In the genomic region with DNA sequence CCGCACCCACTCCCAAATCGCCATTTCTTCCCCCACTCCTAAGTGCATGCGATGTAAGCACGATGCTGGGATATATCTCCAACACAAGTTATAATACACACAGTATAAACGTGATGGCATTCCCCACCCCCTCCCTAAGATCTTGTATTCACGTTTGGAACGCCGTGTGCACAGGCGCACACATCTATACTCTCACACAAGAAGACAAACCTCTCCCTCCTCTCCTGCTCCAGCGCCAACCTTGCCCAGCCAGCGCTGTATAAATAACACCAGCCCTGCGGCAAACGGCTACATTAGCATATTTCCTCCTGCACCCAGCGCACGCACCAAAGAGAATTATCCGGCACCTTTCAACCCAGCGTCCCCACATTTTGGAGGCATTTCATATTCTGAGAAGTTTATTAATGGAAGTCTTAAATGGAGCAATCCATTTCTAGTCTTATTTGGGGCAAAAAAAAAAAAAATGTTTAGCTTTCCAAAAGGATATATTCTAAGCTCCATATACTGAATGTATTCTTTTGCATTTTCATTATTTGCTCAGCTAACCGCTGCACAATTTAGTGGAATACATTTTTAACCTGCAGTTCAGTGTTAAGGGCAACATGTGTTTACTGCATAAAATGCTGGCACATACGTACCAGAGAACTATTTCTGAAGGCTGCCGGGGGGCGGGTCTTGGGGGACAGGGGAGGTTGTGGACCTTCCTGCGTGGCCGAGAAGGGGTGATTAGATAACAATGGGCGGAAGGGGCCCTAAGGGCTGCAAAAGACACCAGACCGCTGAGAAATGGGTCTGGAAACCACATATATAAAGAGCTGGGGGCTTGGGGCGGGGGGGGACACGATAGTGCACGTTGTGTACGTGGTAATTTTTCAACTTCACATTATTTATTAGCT, we compare ENCODE assay signal across 8 cellular contexts. TPM values are rescaled to one million over a fixed set of nuclear protein-coding genes. Genes with fewer than 3 reads are reported as not detected.
DNase-seq lines count a peak whose midpoint lies in the region; ATAC-seq, FAIRE-seq and TF ChIP-seq lines count a peak whose summit lies in the region.

No MANE protein-coding gene starts in this region.

- TF ChIP-seq CTCF in heart right ventricle (IDR thresholded peaks at IDR 0.05) (no peak), pancreas (IDR thresholded peaks at IDR 0.05) (no peak), GM13976 (IDR thresholded peaks at IDR 0.05; ENCODE audit: borderline replicate concordance, control extremely low read depth, extremely low read depth, insufficient read depth, missing control alignments) (no peak)

- FAIRE-seq in pancreas (lab: Jason Lieb, UNC): no peak

- 11 to 15% methylated on average over 29 of the region's 29 CpGs for WGBS in heart right ventricle, 2 donors
- WGBS in pancreas, 2 donors: 23 to 25% methylated on average over 28 to 29 of the region's 29 CpGs

- DNase-seq in EL (peak; percentile 20), NCI-H2107 treated with DMSO at 0.1 percent for 48 hours (lab: John Stamatoyannopoulos, UW; ENCODE audit: unreplicated experiment) (peak; percentile 47), heart right ventricle (peak; percentile 7 to 26), pancreas (peak; percentile 54 to 73 (median 56)), GM13976 (ENCODE audit: low spot score) (no peak)
- peak; percentile 4 for DNase-seq in activated naive CD8-positive, alpha-beta T cell treated with anti-CD3 and anti-CD28 coated beads for 36 hours

- peaks cover 10% of the 10 kb centered on the region for H3K4me1 Mint-ChIP-seq in activated naive CD8-positive, alpha-beta T cell treated with anti-CD3 and anti-CD28 coated beads for 36 hours

- H3K27ac ChIP-seq in heart right ventricle (peak overlapping the region in 9 of 10 donors; percentile 25 to 67 (median 51)), pancreas (peak overlapping the region in 1 of 4 donors; percentile 46)

- peak overlapping the region; percentile 66 for H3K4me3 Mint-ChIP-seq in activated naive CD8-positive, alpha-beta T cell treated with anti-CD3 and anti-CD28 coated beads for 36 hours

- peaks cover 27% of the 10 kb centered on the region for H3K27me3 Mint-ChIP-seq in activated naive CD8-positive, alpha-beta T cell treated with anti-CD3 and anti-CD28 coated beads for 36 hours

- peaks cover 0 to 78% (median 6%) of the 10 kb centered on the region in 7 donors for H3K27me3 ChIP-seq in heart right ventricle
- no peaks in the 10 kb centered on the region for H3K27me3 ChIP-seq in pancreas

- H3K27ac Mint-ChIP-seq in activated naive CD8-positive, alpha-beta T cell treated with anti-CD3 and anti-CD28 coated beads for 36 hours: peak overlapping the region; percentile 15

- H3K4me1 ChIP-seq in heart right ventricle (peaks cover 11 to 43% (median 25%) of the 10 kb centered on the region in 9 donors), pancreas (peaks cover 0 to 6% (median 6%) of the 10 kb centered on the region in 3 donors)

- H3K36me3 ChIP-seq in heart right ventricle (no peaks in the 10 kb centered on the region), pancreas (no peaks in the 10 kb centered on the region)

- no peaks in the 10 kb centered on the region for H3K9me3 Mint-ChIP-seq in activated naive CD8-positive, alpha-beta T cell treated with anti-CD3 and anti-CD28 coated beads for 36 hours

- intact Hi-C loops in heart right ventricle (cut with DNase I): loop anchor here in 8 of 10 donors (5.0 to 10.0 kb wide), 8 partner anchors 103 to 277 kb away; no protein-coding TSS in a partner anchor
- intact Hi-C loops in pancreas (cut with DNase I): loop anchor here in 1 of 3 donors (5.0 kb wide), 1 partner anchor 274 kb away; no protein-coding TSS in a partner anchor

- H3K9me3 ChIP-seq in heart right ventricle (no peaks in the 10 kb centered on the region), pancreas (no peaks in the 10 kb centered on the region)

- peak overlapping the region; percentile 23 to 69 (median 65) for H3K4me3 ChIP-seq in heart right ventricle
- peak overlapping the region; percentile 42 to 80 (median 62) for H3K4me3 ChIP-seq in pancreas

- ATAC-seq in heart right ventricle (peak; percentile 5 to 76 (median 47)), pancreas (peak; percentile 53 to 64 (median 62)), HG02571 (IDR thresholded peaks at IDR 0.05; ENCODE audit: unreplicated experiment) (no peak), HG03439 (IDR thresholded peaks at IDR 0.05; ENCODE audit: unreplicated experiment) (no peak)

- in situ Hi-C loops in GM13976 (cut with MboI; ENCODE audit: low sequenced_read_pairs, unreplicated experiment): loop anchor here (25.0 kb wide), 1 partner anchor 171 kb away; no protein-coding TSS in a partner anchor

- no peaks in the 10 kb centered on the region for H3K36me3 Mint-ChIP-seq in activated naive CD8-positive, alpha-beta T cell treated with anti-CD3 and anti-CD28 coated beads for 36 hours

RNA-seq across cellular contexts. Expression of a gene that starts 1.1 kb away (rescaled TPM):
- total RNA-seq in activated naive CD8-positive, alpha-beta T cell treated with anti-CD3 and anti-CD28 coated beads for 36 hours: under 1 TPM; 0.24 to 0.41 TPM
- 1 to 10 TPM; 4.4 to 7.8 (median 5.5) TPM for total RNA-seq in heart right ventricle
- polyA plus RNA-seq in heart right ventricle: 1 to 10 TPM; 1.9 to 3.3 TPM
- 10 to 100 TPM; 12.6 to 27.9 (median 15.9) TPM for total RNA-seq in pancreas
- 1 to 10 TPM; 4.9 to 7.6 TPM for polyA plus RNA-seq in pancreas

Comparison
In these comparisons a context has a peak if more than half of its experiments do, and no peak if none do; other contexts are left out.
1. ATAC-seq: peak in heart right ventricle (8 of 8) and pancreas (4 of 4); none in HG02571 (single experiment) and HG03439 (single experiment).